ENCODE assay signal across 14 cellular contexts in genomic region chr7:18700147-18700546, GRCh38.
A peak's percentile ranks its signal among the peaks of the same experiment; 100 is the strongest.
DNase-seq lines count a peak whose midpoint lies in the region; ATAC-seq and TF ChIP-seq lines count a peak whose summit lies in the region.
"Had no signal": no experiment of that assay in that cellular context is flagged by ENCODE, and none has a peak within 500 bp of the region (broad histone marks: within the 10 kb centered on the region; RNA-seq: fewer than 3 reads in every experiment).

No MANE protein-coding gene starts in this region.

- H3K4me3 ChIP-seq in OCI-LY1 (ENCODE audit: low read depth, low read length, poor library complexity, severe bottlenecking): no peak overlapping the region
- H3K4me3 ChIP-seq: colonic mucosa, mucosa of descending colon had no signal

- CTCF ChIA-PET in CD4-positive, alpha-beta T cell (lab: Charles Lee): no interaction called here

- peak; percentile 52 for DNase-seq in DMS 273 (lab: John Stamatoyannopoulos, UW; ENCODE audit: unreplicated experiment)
- no peak for DNase-seq in DMS 273 treated with DMSO at 0.1 percent for 48 hours (lab: John Stamatoyannopoulos, UW)
- DNase-seq in glutamatergic neuron: peak; percentile 48
- DNase-seq in COLO668 (lab: John Stamatoyannopoulos, UW; ENCODE audit: unreplicated experiment): no peak
- DNase-seq in stimulated activated CD4-positive, alpha-beta T cell treated with anti-CD3 and anti-CD28 coated beads, Interleukin-4, amount 100 ng/mL, for 1 hour: no peak
- no peak for DNase-seq in CD4-positive, alpha-beta T cell
- DNase-seq: 8988T, colonic mucosa, mucosa of descending colon, NCI-H524 had no signal

- H3K36me3 ChIP-seq in OCI-LY1 (ENCODE audit: insufficient read depth, low read length): no peaks in the 10 kb centered on the region
- H3K36me3 ChIP-seq: colonic mucosa had no signal

- no peaks in the 10 kb centered on the region for H4K20me1 ChIP-seq in OCI-LY1 (ENCODE audit: insufficient read depth, low read length)

- ATAC-seq in GM21576 (IDR thresholded peaks at IDR 0.05; ENCODE audit: unreplicated experiment): peak; percentile 59
- no peak for ATAC-seq in CD4-positive, alpha-beta T cell (ENCODE audit: poor library complexity)
- ATAC-seq: activated T-helper 17 cell treated with anti-CD3 and anti-CD28 coated beads, Interleukin-2, amount 50 U/mL, for 72 hours; mucosa of descending colon; stimulated activated effector memory CD8-positive, alpha-beta T cell treated with anti-CD3 and anti-CD28 coated beads, Interleukin-12 subunit alpha, Interleukin-12 subunit beta, amount 100 ng/mL, for 72 hours had no signal

- no peaks in the 10 kb centered on the region for H3K27me3 ChIP-seq in OCI-LY1 (ENCODE audit: insufficient read depth, low read length)
- no peaks in the 10 kb centered on the region for H3K27me3 ChIP-seq in CD4-positive, alpha-beta T cell (ENCODE audit: control insufficient read depth, insufficient read depth, low read length)
- H3K27me3 ChIP-seq: colonic mucosa had no signal

- no peak overlapping the region for H2AFZ ChIP-seq in OCI-LY1 (ENCODE audit: low read length)

- H3K9ac ChIP-seq in OCI-LY1 (ENCODE audit: low read length): no peak overlapping the region

- intact Hi-C loops in CD4-positive, alpha-beta T cell (cut with DNase I, micrococcal nuclease): no loop called here

- no peaks in the 10 kb centered on the region for H3K79me2 ChIP-seq in OCI-LY1 (ENCODE audit: insufficient read depth, low read length)

- no peak overlapping the region; the same call in 1 of the 2 replicates for H3K4me2 ChIP-seq in OCI-LY1 (ENCODE audit: low read length)

- no peaks in the 10 kb centered on the region for H3K36me3 Mint-ChIP-seq in glutamatergic neuron (ENCODE audit: unreplicated experiment)
- H3K36me3 Mint-ChIP-seq in CD4-positive, alpha-beta T cell (ENCODE audit: low read depth): no peaks in the 10 kb centered on the region
- H3K36me3 Mint-ChIP-seq: stimulated activated effector memory CD8-positive, alpha-beta T cell treated with anti-CD3 and anti-CD28 coated beads, Interleukin-12 subunit alpha, Interleukin-12 subunit beta, amount 100 ng/mL, for 72 hours had no signal

- TF ChIP-seq CTCF in OCI-LY1 (IDR thresholded peaks at IDR 0.05; ENCODE audit: low read length): peak; percentile 70; the same call in 1 of the 2 replicates
- TF ChIP-seq CTCF in glutamatergic neuron (IDR thresholded peaks at IDR 0.05; ENCODE audit: partially characterized antibody, unreplicated experiment): peak; percentile 55
- TF ChIP-seq CTCF in CD4-positive, alpha-beta T cell (IDR thresholded peaks at IDR 0.05): no peak

- POLR2A ChIA-PET in CD4-positive, alpha-beta T cell (lab: Charles Lee): no interaction called here

- no peaks in the 10 kb centered on the region for H3F3A ChIP-seq in OCI-LY1 (ENCODE audit: insufficient read depth, low read length)

- H3K9me3 Mint-ChIP-seq in glutamatergic neuron (ENCODE audit: unreplicated experiment): peaks cover 1% of the 10 kb centered on the region
- peaks cover 3% of the 10 kb centered on the region for H3K9me3 Mint-ChIP-seq in CD4-positive, alpha-beta T cell
- H3K9me3 Mint-ChIP-seq: activated T-helper 17 cell treated with anti-CD3 and anti-CD28 coated beads, Interleukin-2, amount 50 U/mL, for 72 hours; stimulated activated effector memory CD8-positive, alpha-beta T cell treated with anti-CD3 and anti-CD28 coated beads, Interleukin-12 subunit alpha, Interleukin-12 subunit beta, amount 100 ng/mL, for 72 hours had no signal

- no peaks in the 10 kb centered on the region for H3K9me3 ChIP-seq in OCI-LY1 (ENCODE audit: low read length)
- no peaks in the 10 kb centered on the region for H3K9me3 ChIP-seq in CD4-positive, alpha-beta T cell (ENCODE audit: control insufficient read depth, low read length)
- H3K9me3 ChIP-seq: colonic mucosa, mucosa of descending colon had no signal

- peaks cover 3% of the 10 kb centered on the region for H3K27me3 Mint-ChIP-seq in glutamatergic neuron (ENCODE audit: unreplicated experiment)
- H3K27me3 Mint-ChIP-seq in CD4-positive, alpha-beta T cell: no peaks in the 10 kb centered on the region
- H3K27me3 Mint-ChIP-seq: activated T-helper 17 cell treated with anti-CD3 and anti-CD28 coated beads, Interleukin-2, amount 50 U/mL, for 72 hours had no signal

- H3K4me1 Mint-ChIP-seq in glutamatergic neuron (ENCODE audit: low read depth, unreplicated experiment): peaks cover 9% of the 10 kb centered on the region
- H3K4me1 Mint-ChIP-seq in CD4-positive, alpha-beta T cell (ENCODE audit: low read depth): no peaks in the 10 kb centered on the region
- H3K4me1 Mint-ChIP-seq: activated T-helper 17 cell treated with anti-CD3 and anti-CD28 coated beads, Interleukin-2, amount 50 U/mL, for 72 hours; stimulated activated effector memory CD8-positive, alpha-beta T cell treated with anti-CD3 and anti-CD28 coated beads, Interleukin-12 subunit alpha, Interleukin-12 subunit beta, amount 100 ng/mL, for 72 hours had no signal

- H3K4me1 ChIP-seq in OCI-LY1 (ENCODE audit: insufficient read depth, low read length, severe bottlenecking): no peaks in the 10 kb centered on the region
- H3K4me1 ChIP-seq: colonic mucosa had no signal

- H3K4me3 Mint-ChIP-seq in glutamatergic neuron (ENCODE audit: unreplicated experiment): no peak overlapping the region
- H3K4me3 Mint-ChIP-seq in CD4-positive, alpha-beta T cell: no peak overlapping the region
- H3K4me3 Mint-ChIP-seq: activated T-helper 17 cell treated with anti-CD3 and anti-CD28 coated beads, Interleukin-2, amount 50 U/mL, for 72 hours; stimulated activated effector memory CD8-positive, alpha-beta T cell treated with anti-CD3 and anti-CD28 coated beads, Interleukin-12 subunit alpha, Interleukin-12 subunit beta, amount 100 ng/mL, for 72 hours had no signal

- H3K9me2 ChIP-seq in OCI-LY1 (ENCODE audit: low read depth, low read length): no peaks in the 10 kb centered on the region

- no peak overlapping the region for H3K27ac Mint-ChIP-seq in glutamatergic neuron (ENCODE audit: unreplicated experiment)
- H3K27ac Mint-ChIP-seq in CD4-positive, alpha-beta T cell: no peak overlapping the region
- H3K27ac Mint-ChIP-seq: activated T-helper 17 cell treated with anti-CD3 and anti-CD28 coated beads, Interleukin-2, amount 50 U/mL, for 72 hours; stimulated activated effector memory CD8-positive, alpha-beta T cell treated with anti-CD3 and anti-CD28 coated beads, Interleukin-12 subunit alpha, Interleukin-12 subunit beta, amount 100 ng/mL, for 72 hours had no signal

- no peak overlapping the region for H3K27ac ChIP-seq in OCI-LY1 (ENCODE audit: low read depth, low read length, poor library complexity, severe bottlenecking)
- H3K27ac ChIP-seq in CD4-positive, alpha-beta T cell (ENCODE audit: low read depth, low read length): no peak overlapping the region
- H3K27ac ChIP-seq: colonic mucosa had no signal

Comparison
In these comparisons a context has a peak if more than half of its experiments do, and no peak if none do; other contexts are left out.
1. DNase-seq: peak in DMS 273 (single experiment) and glutamatergic neuron (single experiment); none in DMS 273 treated with DMSO at 0.1 percent for 48 hours (single experiment), COLO668 (single experiment), stimulated activated CD4-positive, alpha-beta T cell treated with anti-CD3 and anti-CD28 coated beads, Interleukin-4, amount 100 ng/mL, for 1 hour (single experiment) and CD4-positive, alpha-beta T cell (0 of 10).